ENCODE assay signal across 12 cellular contexts in the genomic region with DNA sequence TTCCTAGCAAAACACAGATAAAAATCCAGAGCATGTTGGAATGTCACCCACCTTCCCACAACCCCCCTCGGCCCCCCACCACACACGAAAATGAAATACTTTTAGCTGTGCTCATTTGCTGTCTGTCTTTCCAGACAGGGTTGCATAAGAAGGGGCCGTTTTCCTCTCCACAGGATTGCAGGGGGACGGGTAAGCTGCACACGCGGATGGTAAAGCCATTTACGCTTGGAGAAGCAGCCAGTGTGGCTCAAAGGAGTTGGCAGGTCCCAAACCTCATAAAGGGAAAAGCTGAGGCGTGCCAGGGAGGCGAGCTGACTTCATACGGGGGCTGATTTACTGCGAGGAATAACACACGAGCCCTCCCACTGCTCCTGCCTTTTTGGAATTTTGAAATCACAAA. TPM values are rescaled to one million over a fixed set of nuclear protein-coding genes. Genes with fewer than 3 reads are reported as not detected.
DNase-seq lines count a peak whose midpoint lies in the region; ATAC-seq and TF ChIP-seq lines count a peak whose summit lies in the region.
"Had no signal": no experiment of that assay in that cellular context is flagged by ENCODE, and none has a peak within 500 bp of the region (broad histone marks: within the 10 kb centered on the region; RNA-seq: fewer than 3 reads in every experiment).

No MANE protein-coding gene starts in this region.

- POLR2A ChIA-PET in BJ (lab: Charles Lee) = interaction anchor here (0.6 kb wide), 1 partner anchor 203 kb away, joined by 4 read pairs; no protein-coding TSS in a partner anchor

- H3K27ac ChIP-seq in body of pancreas (no peak overlapping the region), hepatocyte (peak overlapping the region; percentile 68), gastrocnemius medialis (peak overlapping the region in 1 of 4 donors; percentile 34), MM.1S (ENCODE audit: low read length) (no peak overlapping the region)
- H3K27ac ChIP-seq: testis had no signal

- DNase-seq in BJ (ENCODE audit: low read depth) = peak; percentile 78
- peak in 1 of 4 donors; percentile 45 for DNase-seq in body of pancreas
- peak; percentile 50 for DNase-seq in hepatocyte (ENCODE audit: low spot score)
- DNase-seq in gastrocnemius medialis = peak; percentile 23 to 48
- no peak for DNase-seq in MV-4-11 (lab: John Stamatoyannopoulos, UW)
- no peak for DNase-seq in MM.1S
- DNase-seq in NCI-H146 (lab: John Stamatoyannopoulos, UW) = no peak
- DNase-seq: activated CD4-positive, CD25-positive, alpha-beta regulatory T cell; CD4-positive, alpha-beta memory T cell; kidney; testis had no signal

- H4K20me1 ChIP-seq in hepatocyte (ENCODE audit: insufficient read depth, poor library complexity, severe bottlenecking) (no peaks in the 10 kb centered on the region), MM.1S (ENCODE audit: insufficient read depth, low read length) (no peaks in the 10 kb centered on the region)

- H3K4me1 ChIP-seq in body of pancreas (no peaks in the 10 kb centered on the region), hepatocyte (ENCODE audit: insufficient read depth) (no peaks in the 10 kb centered on the region), gastrocnemius medialis (no peaks in the 10 kb centered on the region), MM.1S (ENCODE audit: low read length) (no peaks in the 10 kb centered on the region)

- 61 to 64% methylated on average over 12 of the region's 12 CpGs for WGBS in body of pancreas, 2 donors
- whole genome bisulfite sequencing in hepatocyte (ENCODE audit: low lambda C conversion rate, missing lambda C conversion rate) = 58% methylated on average over 12 of the region's 12 CpGs

- no peaks in the 10 kb centered on the region for H3F3A ChIP-seq in MM.1S (ENCODE audit: insufficient read depth, low read length)

- CTCF ChIA-PET in BJ (lab: Yijun Ruan, JAX) = interaction anchor here (0.9 to 2.3 kb wide), 8 partner anchors 8 to 174 kb away, joined by 3 to 10 read pairs (median 4); no protein-coding TSS in a partner anchor

- H3K9me2 ChIP-seq in hepatocyte (replicated peaks; ENCODE audit: insufficient read depth) = no peaks in the 10 kb centered on the region
- no peaks in the 10 kb centered on the region for H3K9me2 ChIP-seq in MM.1S (replicated peaks; ENCODE audit: insufficient read depth, low read length)

- intact Hi-C loops in body of pancreas (cut with DNase I) (no loop called here), gastrocnemius medialis (cut with DNase I; ENCODE audit: low total_unique reads) (no loop called here)

- 0 out of 2 replicates have a peak, but pooled peaks cover 11% of the 10 kb centered on the region for H3K27me3 ChIP-seq in BJ (ENCODE audit: control insufficient read depth, insufficient read depth, low read length)
- H3K27me3 ChIP-seq in body of pancreas = no peaks in the 10 kb centered on the region
- no peaks in the 10 kb centered on the region for H3K27me3 ChIP-seq in hepatocyte
- H3K27me3 ChIP-seq in gastrocnemius medialis = no peaks in the 10 kb centered on the region
- no peaks in the 10 kb centered on the region for H3K27me3 ChIP-seq in MM.1S (replicated peaks; ENCODE audit: insufficient read depth, low read length)
- H3K27me3 ChIP-seq: testis had no signal

- H3K4me2 ChIP-seq in hepatocyte (peak overlapping the region; percentile 50), MM.1S (ENCODE audit: low read depth, low read length) (no peak overlapping the region)

- ATAC-seq in body of pancreas (peak; percentile 45), gastrocnemius medialis (peak; percentile 42 to 49), GM18867 (IDR thresholded peaks at IDR 0.05; ENCODE audit: unreplicated experiment) (no peak)

- H3K9ac ChIP-seq in MM.1S (ENCODE audit: low read length) = no peak overlapping the region

- H3K36me3 ChIP-seq in BJ (ENCODE audit: control insufficient read depth, insufficient read depth, low read length) (no peaks in the 10 kb centered on the region), body of pancreas (replicated peaks in 1 of 2; ENCODE audit: insufficient read depth in 1 of 2, low read depth in 2 of 2) (no peaks in the 10 kb centered on the region), hepatocyte (replicated peaks; ENCODE audit: insufficient read depth, low read depth) (no peaks in the 10 kb centered on the region), gastrocnemius medialis (no peaks in the 10 kb centered on the region), MM.1S (replicated peaks; ENCODE audit: insufficient read depth, low read length) (no peaks in the 10 kb centered on the region)

- TF ChIP-seq CTCF in BJ (IDR thresholded peaks at IDR 0.05; ENCODE audit: insufficient read depth, low read depth, low read length) (no peak), body of pancreas (IDR thresholded peaks at IDR 0.05) (no peak), hepatocyte (IDR thresholded peaks at IDR 0.05; ENCODE audit: poor library complexity) (no peak), gastrocnemius medialis (IDR thresholded peaks at IDR 0.05 in 4 of 5, conservative IDR thresholded peaks at IDR 0.05 in 1 of 5) (no peak), MM.1S (IDR thresholded peaks at IDR 0.05; ENCODE audit: low read length) (no peak)

- H3K4me3 ChIP-seq in BJ (ENCODE audit: low read depth, low read length) (no peak overlapping the region), body of pancreas (no peak overlapping the region), hepatocyte (no peak overlapping the region), gastrocnemius medialis (no peak overlapping the region), MM.1S (ENCODE audit: low read length) (no peak overlapping the region)
- H3K4me3 ChIP-seq: testis had no signal

- TF ChIP-seq POLR2A in body of pancreas (IDR thresholded peaks at IDR 0.05) = no peak
- no peak for TF ChIP-seq POLR2A in gastrocnemius medialis (IDR thresholded peaks at IDR 0.05)

- H3K79me2 ChIP-seq in hepatocyte = no peaks in the 10 kb centered on the region
- H3K79me2 ChIP-seq in MM.1S (ENCODE audit: low read length) = no peaks in the 10 kb centered on the region

- no peak overlapping the region for H2AFZ ChIP-seq in hepatocyte
- H2AFZ ChIP-seq in MM.1S (ENCODE audit: low read length) = no peak overlapping the region

- H3K9me3 ChIP-seq in body of pancreas (no peaks in the 10 kb centered on the region), hepatocyte (ENCODE audit: low read depth) (no peaks in the 10 kb centered on the region), gastrocnemius medialis (no peaks in the 10 kb centered on the region), MM.1S (replicated peaks; ENCODE audit: insufficient read depth, low read length) (no peaks in the 10 kb centered on the region)
- H3K9me3 ChIP-seq: testis had no signal

- in situ Hi-C loops in gastrocnemius medialis (cut with MboI; ENCODE audit: low sequenced_read_pairs in 4 of 4) = no loop called here

RNA-seq across cellular contexts. Expression of gene ITGA11, which starts 47.4 kb away (rescaled TPM):
- polyA plus RNA-seq in BJ (2011; rRNA removed) (47.2 and 72.7 TPM in 2 replicates), hepatocyte (19.2 and 19.6 TPM in 2 replicates)
- 23.8 and 52.8 TPM in 2 replicates for polyA minus RNA-seq in BJ (2011; rRNA and poly(A)+ RNA removed)
- total RNA-seq in body of pancreas (1 to 10 TPM in 1 of 2 donors, under 1 TPM in 1; 0.99 to 1.0 TPM), hepatocyte (4.7 and 9.7 TPM in 2 replicates), gastrocnemius medialis (10 to 100 TPM in 1 of 4 donors, 1 to 10 TPM in 3; 1.5 to 12.0 (median 2.5) TPM)
- total RNA-seq: CD4-positive, alpha-beta memory T cell had no signal
- polyA plus RNA-seq: CD4-positive, alpha-beta memory T cell had no signal

Comparison
In these comparisons a context has a peak if more than half of its experiments do, and no peak if none do; other contexts are left out.
1. DNase-seq: peak in BJ (single experiment), hepatocyte (single experiment) and gastrocnemius medialis (2 of 2); none in MV-4-11 (single experiment), MM.1S (single experiment) and NCI-H146 (single experiment).